8 cellular contexts compared by ENCODE assay signal in genomic region chr6:32967151-32968091, GRCh38. TPM values are rescaled to one million over a fixed set of nuclear protein-coding genes. Genes with fewer than 3 reads are reported as not detected.
DNase-seq lines count a peak whose midpoint lies in the region; ATAC-seq, FAIRE-seq and TF ChIP-seq lines count a peak whose summit lies in the region.

No MANE protein-coding gene starts in this region.

- H3K27ac ChIP-seq in CD4-positive, alpha-beta T cell (ENCODE audit: low read depth, low read length): peak overlapping the region; percentile 98
- H3K27ac ChIP-seq in GM23248 (peak overlapping the region; percentile 100), ascending aorta (peak overlapping the region; percentile 98 to 99), small intestine (ENCODE audit: low read depth in 1 of 2, low read length in 1 of 2) (peak overlapping the region; percentile 98 to 99)

- no peaks in the 10 kb centered on the region for H3K9me2 ChIP-seq in GM23248 (ENCODE audit: insufficient read depth)

- in situ Hi-C loops in GM23248 (cut with MboI): no loop called here

- peak overlapping the region; percentile 99 for H3K4me2 ChIP-seq in GM23248 (ENCODE audit: unreplicated experiment)

- no peak for DNase-seq in CD4-positive, alpha-beta T cell
- DNase-seq in GM23248: peak; percentile 58
- DNase-seq in NCI-H748 treated with DMSO at 0.1 percent for 48 hours (lab: John Stamatoyannopoulos, UW): peak; percentile 55
- DNase-seq in ascending aorta (ENCODE audit: low spot score in 2 of 2): no peak
- peak; percentile 48 for DNase-seq in iPS-NIHi7 (ENCODE audit: extremely low spot score)
- DNase-seq in small intestine: peak; percentile 63
- DNase-seq in activated CD4-positive, CD25-positive, alpha-beta regulatory T cell (lab: John Stamatoyannopoulos, UW): no peak

- H3K4me1 ChIP-seq in GM23248 (ENCODE audit: insufficient read depth): peaks cover 20% of the 10 kb centered on the region
- H3K4me1 ChIP-seq in ascending aorta: peaks cover 0 to 12% of the 10 kb centered on the region in 2 donors
- H3K4me1 ChIP-seq in small intestine (ENCODE audit: control insufficient read depth in 2 of 2, insufficient read depth in 1 of 2, low read depth in 1 of 2, low read length in 1 of 2): peaks cover 0 to 7% of the 10 kb centered on the region in 2 donors

- no peak for FAIRE-seq in small intestine (lab: Jason Lieb, UNC)

- H3K9ac ChIP-seq in GM23248: peak overlapping the region; percentile 99

- no peaks in the 10 kb centered on the region for H3K9me3 ChIP-seq in CD4-positive, alpha-beta T cell (ENCODE audit: control insufficient read depth, low read length)
- H3K9me3 ChIP-seq in GM23248 (ENCODE audit: low read depth) (no peaks in the 10 kb centered on the region), ascending aorta (no peaks in the 10 kb centered on the region), small intestine (ENCODE audit: control insufficient read depth, low read depth) (no peaks in the 10 kb centered on the region)

- 5% methylated on average over 16 of the region's 16 CpGs for WGBS in GM23248 (ENCODE audit: low coverage in 1 of 2, low lambda C conversion rate in 2 of 2, missing lambda C conversion rate in 2 of 2), 2 experiments
- WGBS in small intestine, 3 donors: 0 to 4% (median 1%) methylated on average over 16 of the region's 16 CpGs

- peak overlapping the region; percentile 100 for H3K27ac Mint-ChIP-seq in CD4-positive, alpha-beta T cell

- H3K36me3 Mint-ChIP-seq in CD4-positive, alpha-beta T cell (ENCODE audit: low read depth): peaks cover 44% of the 10 kb centered on the region

- H3K36me3 ChIP-seq in GM23248 (ENCODE audit: low read depth): no peaks in the 10 kb centered on the region; the same call in 1 of the 2 replicates
- H3K36me3 ChIP-seq in ascending aorta: peaks cover 2 to 3% of the 10 kb centered on the region in 2 donors
- no peaks in the 10 kb centered on the region for H3K36me3 ChIP-seq in small intestine (ENCODE audit: control insufficient read depth in 2 of 2, insufficient read depth in 2 of 2, low read length in 2 of 2)

- POLR2A ChIA-PET in CD4-positive, alpha-beta T cell (lab: Charles Lee): interaction anchor here (0.6 to 12.1 kb wide), 15 partner anchors 9 to 770 kb away, joined by 3 to 444 read pairs (median 12); partner anchors contain the start of genes HLA-DMA, HLA-DMB, PSMB8 and PSMB9

- H3K4me3 ChIP-seq in GM23248 (peak overlapping the region; percentile 87), ascending aorta (peak overlapping the region; percentile 70 to 95), small intestine (ENCODE audit: low read depth in 1 of 2, low read length in 2 of 2) (peak overlapping the region; percentile 82 to 90)

- TF ChIP-seq CTCF in CD4-positive, alpha-beta T cell (IDR thresholded peaks at IDR 0.05): peak; percentile 61
- TF ChIP-seq CTCF in ascending aorta (IDR thresholded peaks at IDR 0.05): peak; percentile 32 to 57 (median 42)

- ATAC-seq in CD4-positive, alpha-beta T cell (ENCODE audit: poor library complexity): no peak
- ATAC-seq in GM18867 (IDR thresholded peaks at IDR 0.05; ENCODE audit: unreplicated experiment): no peak

- peak overlapping the region; percentile 90 for H3K4me3 Mint-ChIP-seq in CD4-positive, alpha-beta T cell

- H4K20me1 ChIP-seq in GM23248 (ENCODE audit: insufficient read depth): peaks cover under 1% of the 10 kb centered on the region; the same call in 1 of the 2 replicates

- CTCF ChIA-PET in CD4-positive, alpha-beta T cell (lab: Charles Lee): interaction anchor here (0.8 to 13.1 kb wide), 14 partner anchors 12 to 321 kb away, joined by 3 to 177 read pairs (median 4); partner anchors contain the start of genes HLA-DMA, TAP1, TAP2 and WDR46

- intact Hi-C loops in CD4-positive, alpha-beta T cell (cut with DNase I, micrococcal nuclease): loop anchor here (1.0 to 5.0 kb wide), 4 partner anchors 14 to 770 kb away; partner anchors contain the start of gene HLA-DMA (in 2 of the 2)
- intact Hi-C loops in ascending aorta (cut with DNase I): loop anchor here (1.0 to 5.0 kb wide), 4 partner anchors 14 to 790 kb away; partner anchors contain the start of genes AGPAT1, HLA-DMA and RNF5

- no peaks in the 10 kb centered on the region for H3K27me3 Mint-ChIP-seq in CD4-positive, alpha-beta T cell

- peak overlapping the region; percentile 68 for H2AFZ ChIP-seq in GM23248

- peaks cover 16% of the 10 kb centered on the region for H3F3A ChIP-seq in GM23248 (ENCODE audit: insufficient read depth)

- H3K27me3 ChIP-seq in CD4-positive, alpha-beta T cell (ENCODE audit: control insufficient read depth, insufficient read depth, low read length): no peaks in the 10 kb centered on the region
- H3K27me3 ChIP-seq in GM23248 (replicated peaks; ENCODE audit: insufficient read depth) (no peaks in the 10 kb centered on the region), ascending aorta (no peaks in the 10 kb centered on the region), small intestine (ENCODE audit: control insufficient read depth in 2 of 2, insufficient read depth in 2 of 2, low read length in 2 of 2) (no peaks in the 10 kb centered on the region)

- no peaks in the 10 kb centered on the region for H3K9me3 Mint-ChIP-seq in CD4-positive, alpha-beta T cell

- H3K4me1 Mint-ChIP-seq in CD4-positive, alpha-beta T cell (ENCODE audit: low read depth): peaks cover 50% of the 10 kb centered on the region

- H3K79me2 ChIP-seq in GM23248 (ENCODE audit: insufficient read depth): peaks cover 62% of the 10 kb centered on the region

RNA-seq across cellular contexts. Expression of gene BRD2, which starts 1.0 kb away (rescaled TPM):
- 100 to 1,000 TPM; 340 to 378 TPM for total RNA-seq in CD4-positive, alpha-beta T cell
- total RNA-seq in GM23248 (2014; rRNA removed; shearing (Covaris generic)): 85.4 and 95.7 TPM in 2 replicates
- polyA plus RNA-seq in GM23248 (2016; fragmentation: Nextera tagmentation; extraction: Ambion mirVana) (99.9 and 105 TPM in 2 replicates), small intestine (10 to 100 TPM; 76.2 to 95.6 (median 85.7) TPM)
- 140 TPM for total RNA-seq in ascending aorta

RNA-seq across cellular contexts. Expression of gene HLA-DMA, which starts 14.5 kb away (rescaled TPM):
- total RNA-seq in CD4-positive, alpha-beta T cell: 10 to 100 TPM; 14.4 to 16.5 TPM
- total RNA-seq in GM23248 (2014; rRNA removed; shearing (Covaris generic)): 1.1 and 6.3 TPM in 2 replicates
- polyA plus RNA-seq in GM23248 (2016; fragmentation: Nextera tagmentation; extraction: Ambion mirVana) (5.6 and 6.2 TPM in 2 replicates), small intestine (100 to 1,000 TPM in 1 of 3 donors, 10 to 100 TPM in 2; 60.4 to 111 (median 76.5) TPM)
- 28.0 TPM for total RNA-seq in ascending aorta

RNA-seq across cellular contexts. Expression of gene HLA-DMB, which starts 26.6 kb away (rescaled TPM):
- 1 to 10 TPM; 4.6 to 6.0 TPM for total RNA-seq in CD4-positive, alpha-beta T cell
- total RNA-seq in GM23248 (2014; rRNA removed; shearing (Covaris generic)): not detected in 2 replicates
- polyA plus RNA-seq in GM23248 (2016; fragmentation: Nextera tagmentation; extraction: Ambion mirVana) (0.46 TPM in 1 of 2 replicates, not detected in the other), small intestine (10 to 100 TPM; 22.8 to 60.5 (median 34.7) TPM)
- 26.8 TPM for total RNA-seq in ascending aorta

RNA-seq across cellular contexts. Expression of gene HLA-DOA, which starts 42.0 kb away (rescaled TPM):
- 1 to 10 TPM; 5.9 to 6.1 TPM for total RNA-seq in CD4-positive, alpha-beta T cell
- total RNA-seq in GM23248 (2014; rRNA removed; shearing (Covaris generic)): not detected in 2 replicates
- polyA plus RNA-seq in GM23248 (2016; fragmentation: Nextera tagmentation; extraction: Ambion mirVana): 0.18 TPM in 1 of 2 replicates, not detected in the other
- total RNA-seq in ascending aorta: 358 TPM
- polyA plus RNA-seq in small intestine: 1 to 10 TPM in 1 of 3 donors, under 1 TPM in 2; 0.22 to 5.9 (median 0.81) TPM

Comparison
In these comparisons a context has a peak if more than half of its experiments do, and no peak if none do; other contexts are left out.
1. DNase-seq: peak in GM23248 (single experiment), NCI-H748 treated with DMSO at 0.1 percent for 48 hours (single experiment), iPS-NIHi7 (single experiment) and small intestine (single experiment); none in CD4-positive, alpha-beta T cell (0 of 10), ascending aorta (0 of 2) and activated CD4-positive, CD25-positive, alpha-beta regulatory T cell (0 of 4).
2. Peak in every context shown above with its lines, with median percentiles within 50 percentile points of each other: H3K27ac ChIP-seq and H3K4me3 ChIP-seq.